14 cellular contexts compared by ENCODE assay signal in genomic region chr17:60817187-60817586, GRCh38.
A peak's percentile ranks its signal among the peaks of the same experiment; 100 is the strongest.
DNase-seq lines count a peak whose midpoint lies in the region; TF ChIP-seq lines count a peak whose summit lies in the region.
"Had no signal": no experiment of that assay in that cellular context is flagged by ENCODE, and none has a peak within 500 bp of the region (broad histone marks: within the 10 kb centered on the region; RNA-seq: fewer than 3 reads in every experiment).

No MANE protein-coding gene starts in this region.

- peak; percentile 64 for DNase-seq in AG08395 (ENCODE audit: low spot score)
- peak; percentile 83 for DNase-seq in LHCN-M2 (ENCODE audit: low read depth)
- DNase-seq in mammary epithelial cell = peak; percentile 66
- DNase-seq in kidney epithelial cell (ENCODE audit: low read depth) = peak; percentile 47
- DNase-seq in activated gamma-delta T cell (lab: John Stamatoyannopoulos, UW) = no peak
- no peak for DNase-seq in NCI-H2196 treated with DMSO at 0.1 percent for 48 hours (lab: John Stamatoyannopoulos, UW; ENCODE audit: unreplicated experiment)
- no peak for DNase-seq in retina
- DNase-seq in NCI-H1092 treated with DMSO at 0.1 percent for 48 hours (lab: John Stamatoyannopoulos, UW) = no peak
- DNase-seq: activated T-cell treated with anti-CD3 and anti-CD28 coated beads, Interleukin-2, amount 50 U/mL, for 72 hours; BE2C; GDM1; NCI-H774; nephron progenitor cell had no signal

- dilution Hi-C loops in mammary epithelial cell (cut with HindIII; ENCODE audit: low sequenced_read_pairs) = no loop called here

- H3K9ac ChIP-seq in mammary epithelial cell (ENCODE audit: insufficient read depth, low read length) = no peak overlapping the region

- H3K9me3 ChIP-seq in mammary epithelial cell (replicated peaks; ENCODE audit: insufficient read depth, low read length) = no peaks in the 10 kb centered on the region
- H3K9me3 ChIP-seq: BE2C had no signal

- no peak overlapping the region for H2AFZ ChIP-seq in mammary epithelial cell (ENCODE audit: low read depth, low read length)

- H3K4me3 ChIP-seq in mammary epithelial cell (replicated peaks in 1 of 3; ENCODE audit: insufficient read depth in 1 of 3, low read depth in 2 of 3, low read length in 3 of 3) (no peak overlapping the region), kidney epithelial cell (ENCODE audit: low read depth, low read length) (no peak overlapping the region)
- H3K4me3 ChIP-seq: SK-N-MC had no signal

- BruUV-seq in mammary epithelial cell (replicated peaks; lab: Mats Ljungman, UMichigan) = no TSS peak

- H4K20me1 ChIP-seq in mammary epithelial cell (ENCODE audit: insufficient read depth, low read length) = no peaks in the 10 kb centered on the region

- no peaks in the 10 kb centered on the region for H3K79me2 ChIP-seq in mammary epithelial cell (ENCODE audit: insufficient read depth, low read length)

- no peak for TF ChIP-seq CTCF in mammary epithelial cell (conservative IDR thresholded peaks at IDR 0.05 in 1 of 2, IDR thresholded peaks at IDR 0.05 in 1 of 2; ENCODE audit: extremely low read depth in 1 of 2, insufficient read depth in 1 of 2, low read depth in 1 of 2, low read length in 2 of 2)
- no peak for TF ChIP-seq CTCF in kidney epithelial cell (IDR thresholded peaks at IDR 0.05; ENCODE audit: insufficient read depth, low read length, poor library complexity, severe bottlenecking)

- H3K4me2 ChIP-seq in mammary epithelial cell (ENCODE audit: insufficient read depth, low read depth, low read length) = no peak overlapping the region

- in situ Hi-C loops in mammary epithelial cell (cut with MboI; ENCODE audit: low sequenced_read_pairs in 2 of 2) = no loop called here

- intact Hi-C loops in mammary epithelial cell (cut with micrococcal nuclease) = no loop called here

- H3K36me3 ChIP-seq in mammary epithelial cell (ENCODE audit: insufficient read depth, low read length) (no peaks in the 10 kb centered on the region), kidney epithelial cell (ENCODE audit: control insufficient read depth, insufficient read depth, low read length) (no peaks in the 10 kb centered on the region)
- H3K36me3 ChIP-seq: BE2C had no signal

- no peaks in the 10 kb centered on the region for H3K27me3 ChIP-seq in mammary epithelial cell (ENCODE audit: insufficient read depth, low read length)
- H3K27me3 ChIP-seq in kidney epithelial cell (ENCODE audit: control insufficient read depth, insufficient read depth, low read length) = no peaks in the 10 kb centered on the region
- H3K27me3 ChIP-seq: BE2C had no signal

- no peaks in the 10 kb centered on the region for H3K4me1 ChIP-seq in mammary epithelial cell (ENCODE audit: insufficient read depth, low read length)
- H3K4me1 ChIP-seq: BE2C had no signal

- WGBS in mammary epithelial cell (ENCODE audit: low coverage, missing lambda C conversion rate) = 72% methylated on average over 1 of the region's 1 CpG

- CTCF ChIA-PET in mammary epithelial cell (lab: Charles Lee; ENCODE audit: low non-redundant PET) = interaction anchor here (0.6 kb wide), 1 partner anchor 138 kb away, joined by 7 read pairs; no protein-coding TSS in a partner anchor

- H3K27ac ChIP-seq in mammary epithelial cell (ENCODE audit: insufficient read depth, low read depth, low read length) = no peak overlapping the region
- H3K27ac ChIP-seq: SK-N-MC had no signal

Comparison
In these comparisons a context has a peak if more than half of its experiments do, and no peak if none do; other contexts are left out.
1. DNase-seq: peak in AG08395 (single experiment), LHCN-M2 (single experiment), mammary epithelial cell (single experiment) and kidney epithelial cell (single experiment); none in activated gamma-delta T cell (single experiment), NCI-H2196 treated with DMSO at 0.1 percent for 48 hours (single experiment), retina (single experiment) and NCI-H1092 treated with DMSO at 0.1 percent for 48 hours (single experiment).